8 cellular contexts compared by ENCODE assay signal in the genomic region with DNA sequence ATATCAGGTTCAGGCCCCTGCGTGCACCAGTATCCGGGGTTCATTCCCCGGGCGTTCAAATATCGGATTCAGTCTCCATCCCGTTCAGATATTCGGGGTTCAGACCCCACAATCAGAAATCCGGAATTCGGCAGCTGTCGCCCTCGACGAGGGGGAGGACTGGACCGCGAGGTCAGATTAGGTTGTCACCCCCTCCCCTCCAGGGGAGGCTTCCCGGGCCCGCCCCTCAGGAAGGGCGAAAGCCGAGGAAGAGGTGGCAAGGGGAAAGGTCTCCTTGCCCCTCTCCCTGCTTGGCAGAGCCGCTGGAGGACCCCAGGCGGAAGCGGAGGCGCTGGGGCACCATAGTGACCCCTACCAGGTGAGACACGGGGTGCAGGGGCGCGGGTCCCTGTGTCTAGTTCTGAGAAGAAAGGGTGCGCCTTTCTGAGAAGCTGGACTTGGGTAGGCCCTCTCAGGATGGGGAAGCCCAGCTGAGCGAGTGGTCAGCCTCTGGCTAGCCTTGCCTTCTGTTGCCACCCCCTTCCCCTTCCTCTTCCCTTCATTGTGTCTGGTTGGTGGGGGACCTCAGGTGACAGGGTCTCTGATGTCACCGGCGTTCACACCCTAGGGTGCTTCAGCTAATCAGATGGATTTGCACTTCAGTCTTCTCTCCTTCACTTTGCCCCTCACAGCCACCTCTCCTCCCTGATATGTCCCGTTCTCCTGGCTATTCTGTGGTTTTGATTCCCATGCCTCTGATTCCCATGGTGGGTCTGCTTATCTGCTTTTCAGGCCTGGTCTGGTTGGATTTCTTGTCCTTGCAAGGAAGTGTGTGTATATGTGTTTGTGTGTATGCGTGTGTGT. TPM values are rescaled to one million over a fixed set of nuclear protein-coding genes. Genes with fewer than 3 reads are reported as not detected.
A peak's percentile ranks its signal among the peaks of the same experiment; 100 is the strongest.
DNase-seq lines count a peak whose midpoint lies in the region; ATAC-seq and TF ChIP-seq lines count a peak whose summit lies in the region.

No MANE protein-coding gene starts in this region.

- H3K4me2 ChIP-seq in neural progenitor cell = peak overlapping the region; percentile 92

- H3K27me3 ChIP-seq in A673 (replicated peaks; ENCODE audit: insufficient read depth, low read depth, low read length, poor library complexity) (no peaks in the 10 kb centered on the region), neural progenitor cell (peaks cover 9% of the 10 kb centered on the region)

- H3K9ac ChIP-seq in neural progenitor cell = peak overlapping the region; percentile 75

- H3K36me3 Mint-ChIP-seq in neural progenitor cell = peaks cover 30% of the 10 kb centered on the region

- no TSS peak for BruUV-seq in A673 (replicated peaks; lab: Mats Ljungman, UMichigan)

- DNase-seq in A673 (ENCODE audit: low spot score) (no peak), fibroblast of villous mesenchyme (ENCODE audit: low read depth) (peak; percentile 8), neural progenitor cell (ENCODE audit: low spot score) (peak; percentile 36)

- CTCF ChIA-PET in A673 (lab: Charles Lee) = interaction anchor here (0.6 kb wide), 1 partner anchor 185 kb away, joined by 3 read pairs; no protein-coding TSS in a partner anchor

- intact Hi-C loops in A673 (cut with micrococcal nuclease; ENCODE audit: unreplicated experiment) = loop anchor here (5.0 kb wide), 1 partner anchor 47 kb away; the partner anchor contains the start of gene KCTD13

- peaks cover 5% of the 10 kb centered on the region for H3K9me3 Mint-ChIP-seq in neural progenitor cell

- H3K27ac ChIP-seq in A673 (ENCODE audit: low read depth, low read length, poor library complexity, severe bottlenecking) (peak overlapping the region; percentile 81), neural progenitor cell (no peak overlapping the region)

- H3K36me3 ChIP-seq in A673 (ENCODE audit: insufficient read depth, low read length, poor library complexity, severe bottlenecking) = peaks cover 22% of the 10 kb centered on the region
- peaks cover 4% of the 10 kb centered on the region for H3K36me3 ChIP-seq in neural progenitor cell

- ATAC-seq in GM19395 (IDR thresholded peaks at IDR 0.05; ENCODE audit: unreplicated experiment) (peak; percentile 3), HG02885 (IDR thresholded peaks at IDR 0.05; ENCODE audit: poor library complexity, unreplicated experiment) (no peak), HG02623 (IDR thresholded peaks at IDR 0.05; ENCODE audit: unreplicated experiment) (no peak), GM21381 (IDR thresholded peaks at IDR 0.05; ENCODE audit: unreplicated experiment) (no peak)

- peak overlapping the region; percentile 84 for H3K4me3 ChIP-seq in A673 (ENCODE audit: low read depth, low read length, poor library complexity, severe bottlenecking)
- peak overlapping the region; percentile 85 for H3K4me3 ChIP-seq in WI38 (ENCODE audit: low read depth, low read length)
- peak overlapping the region; percentile 92 for H3K4me3 ChIP-seq in fibroblast of villous mesenchyme (ENCODE audit: low read depth, low read length)
- H3K4me3 ChIP-seq in neural progenitor cell = peak overlapping the region; percentile 91

- H3K9me3 ChIP-seq in A673 (ENCODE audit: low read depth, low read length, poor library complexity, severe bottlenecking) = peaks cover 6% of the 10 kb centered on the region
- H3K9me3 ChIP-seq in neural progenitor cell (ENCODE audit: low read depth) = peaks cover 6% of the 10 kb centered on the region

- H3K4me1 ChIP-seq in A673 (ENCODE audit: insufficient read depth, low read length, poor library complexity, severe bottlenecking) = peaks cover 16% of the 10 kb centered on the region
- H3K4me1 ChIP-seq in neural progenitor cell = peaks cover 23% of the 10 kb centered on the region

- POLR2A ChIA-PET in A673 (lab: Charles Lee; ENCODE audit: low non-redundant PET) = no interaction called here

- peak overlapping the region; percentile 86 for H3K4me3 Mint-ChIP-seq in neural progenitor cell

- peak overlapping the region; percentile 8 for H3K27ac Mint-ChIP-seq in neural progenitor cell

- TF ChIP-seq CTCF in A673 (conservative IDR thresholded peaks at IDR 0.05; ENCODE audit: low read depth, low read length) = no peak
- TF ChIP-seq CTCF in WI38 (IDR thresholded peaks at IDR 0.05; ENCODE audit: low read depth, low read length) = no peak
- no peak for TF ChIP-seq CTCF in fibroblast of villous mesenchyme (IDR thresholded peaks at IDR 0.05; ENCODE audit: insufficient read depth, low read depth, low read length)
- no peak for TF ChIP-seq CTCF in neural progenitor cell (IDR thresholded peaks at IDR 0.05)

- H3K4me1 Mint-ChIP-seq in neural progenitor cell = peaks cover 35% of the 10 kb centered on the region

- H4K20me1 ChIP-seq in neural progenitor cell (ENCODE audit: low read depth) = peaks cover 43% of the 10 kb centered on the region

- peaks cover 42% of the 10 kb centered on the region for H3K79me2 ChIP-seq in neural progenitor cell (ENCODE audit: low read depth)

- peaks cover 12% of the 10 kb centered on the region for H3K27me3 Mint-ChIP-seq in neural progenitor cell (ENCODE audit: insufficient read depth, low read depth)

- H3F3A ChIP-seq in neural progenitor cell (ENCODE audit: low read depth) = peaks cover 24% of the 10 kb centered on the region

- H2AFZ ChIP-seq in neural progenitor cell (replicated peaks) = peak overlapping the region; percentile 82

RNA-seq across cellular contexts. Expression of gene TAOK2, which starts 0.8 kb away (rescaled TPM):
- total RNA-seq in A673 (2021) (49.9 and 50.2 TPM in 2 replicates), fibroblast of villous mesenchyme (48.0 and 63.9 TPM in 2 replicates), neural progenitor cell (ENCODE audit: low replicate concordance) (13.8 and 49.9 TPM in 2 replicates)

RNA-seq across cellular contexts. Expression of gene TMEM219, which starts 12.6 kb away (rescaled TPM):
- 48.3 and 52.7 TPM in 2 replicates for total RNA-seq in A673 (2021)
- total RNA-seq in fibroblast of villous mesenchyme = 72.8 and 75.1 TPM in 2 replicates
- total RNA-seq in neural progenitor cell (ENCODE audit: low replicate concordance) = 50.7 and 123 TPM in 2 replicates

RNA-seq across cellular contexts. Expression of gene HIRIP3, which starts 20.9 kb away (rescaled TPM):
- total RNA-seq in A673 (2021) (29.7 and 33.2 TPM in 2 replicates), fibroblast of villous mesenchyme (4.7 and 6.8 TPM in 2 replicates), neural progenitor cell (ENCODE audit: low replicate concordance) (4.7 and 14.1 TPM in 2 replicates)

RNA-seq across cellular contexts. Expression of gene INO80E, which starts 21.5 kb away (rescaled TPM):
- total RNA-seq in A673 (2021) (115 and 120 TPM in 2 replicates), fibroblast of villous mesenchyme (25.9 and 31.2 TPM in 2 replicates), neural progenitor cell (ENCODE audit: low replicate concordance) (104 and 129 TPM in 2 replicates)

RNA-seq across cellular contexts. Expression of gene DOC2A, which starts 36.3 kb away (rescaled TPM):
- total RNA-seq in A673 (2021) = 3.2 and 5.4 TPM in 2 replicates
- under 0.01 and 0.32 TPM in 2 replicates for total RNA-seq in fibroblast of villous mesenchyme
- total RNA-seq in neural progenitor cell (ENCODE audit: low replicate concordance) = 3.1 and 8.1 TPM in 2 replicates
